24 cellular contexts compared by ENCODE assay signal in genomic region chr17:22461460-22462145, GRCh38.
"Had no signal": no experiment of that assay in that cellular context is flagged by ENCODE, and none has a peak within 500 bp of the region (broad histone marks: within the 10 kb centered on the region; RNA-seq: fewer than 3 reads in every experiment).

No MANE protein-coding gene starts in this region.

- H3K36me3 ChIP-seq: adrenal gland, SJCRH30 had no signal

- H3K36me3 Mint-ChIP-seq: brain had no signal

- DNase-seq: activated CD4-positive, alpha-beta T cell treated with anti-CD3 and anti-CD28 coated beads, Interleukin-2, amount 10 ng/mL, durations not matched to agents 7 days and 5 days; activated CD4-positive, alpha-beta T cell treated with anti-CD3 and anti-CD28 coated beads, Interleukin-2, amount 50 U/mL, for 48 hours; activated CD8-positive, alpha-beta T cell treated with anti-CD3 and anti-CD28 coated beads, Interleukin-2, amount 10 ng/mL, durations not matched to agents 7 days and 5 days; activated gamma-delta T cell treated with Interleukin-2 at 50 U/mL for 16 hours; activated naive CD4-positive, alpha-beta T cell treated with anti-CD3 and anti-CD28 coated beads for 36 hours; activated T-cell treated with anti-CD3 and anti-CD28 coated beads, Interleukin-2, amount 50 U/mL, for 24 hours; adrenal gland; anterior cingulate cortex; caudate nucleus; cerebellar nuclear complex; NCI-H1105; NCI-H1417 treated with DMSO at 0.1 percent for 48 hours; NCI-H2029; NCI-H510A; NCI-H526; NCI-H748 treated with DMSO at 0.1 percent for 48 hours; NK-92 treated with Interleukin-12 subunit alpha and Interleukin-12 subunit beta, amount 100 ng/mL, for 24 hours; Right ventricle myocardium superior; SJCRH30 had no signal

- H3K27ac ChIP-seq: adrenal gland, SJCRH30, SK-N-MC had no signal

- H3K27me3 ChIP-seq: adrenal gland had no signal

- ATAC-seq: activated CD8-positive, alpha-beta T cell treated with anti-CD3 and anti-CD28 coated beads, Interleukin-2, amount 10 ng/mL, durations not matched to agents 7 days and 5 days; activated naive CD4-positive, alpha-beta T cell treated with anti-CD3 and anti-CD28 coated beads, Interleukin-2, amount 50 U/mL, for 72 hours had no signal

- H3K27me3 Mint-ChIP-seq: activated CD4-positive, alpha-beta T cell treated with anti-CD3 and anti-CD28 coated beads, Interleukin-2, amount 10 ng/mL, durations not matched to agents 7 days and 5 days; activated T-cell treated with anti-CD3 and anti-CD28 coated beads, Interleukin-2, amount 50 U/mL, for 24 hours; brain had no signal

- H3K27ac Mint-ChIP-seq: activated CD4-positive, alpha-beta T cell treated with anti-CD3 and anti-CD28 coated beads, Interleukin-2, amount 10 ng/mL, durations not matched to agents 7 days and 5 days; activated CD8-positive, alpha-beta T cell treated with anti-CD3 and anti-CD28 coated beads, Interleukin-2, amount 10 ng/mL, durations not matched to agents 7 days and 5 days; activated naive CD4-positive, alpha-beta T cell treated with anti-CD3 and anti-CD28 coated beads for 36 hours; activated T-cell treated with anti-CD3 and anti-CD28 coated beads, Interleukin-2, amount 50 U/mL, for 24 hours; brain; T-helper 1 cell treated with Interleukin-12 subunit alpha and Interleukin-12 subunit beta and Interleukin-4 antibody, amounts not matched to agents 30 μg/mL and 1 μg/mL, for 36 hours; T-helper 2 cell treated with Interferon-gamma antibody and Interleukin-4, amounts not matched to agents 5 μg/mL and 100 μg/mL, for 36 hours had no signal

- H3K4me3 Mint-ChIP-seq: activated CD4-positive, alpha-beta T cell treated with anti-CD3 and anti-CD28 coated beads, Interleukin-2, amount 10 ng/mL, durations not matched to agents 7 days and 5 days; activated CD8-positive, alpha-beta T cell treated with anti-CD3 and anti-CD28 coated beads, Interleukin-2, amount 10 ng/mL, durations not matched to agents 7 days and 5 days; activated naive CD4-positive, alpha-beta T cell treated with anti-CD3 and anti-CD28 coated beads for 36 hours; activated T-cell treated with anti-CD3 and anti-CD28 coated beads, Interleukin-2, amount 50 U/mL, for 24 hours; brain; T-helper 1 cell treated with Interleukin-12 subunit alpha and Interleukin-12 subunit beta and Interleukin-4 antibody, amounts not matched to agents 30 μg/mL and 1 μg/mL, for 36 hours; T-helper 2 cell treated with Interferon-gamma antibody and Interleukin-4, amounts not matched to agents 5 μg/mL and 100 μg/mL, for 36 hours had no signal

- H3K4me1 ChIP-seq: adrenal gland, SJCRH30 had no signal

- H3K4me1 Mint-ChIP-seq: activated CD4-positive, alpha-beta T cell treated with anti-CD3 and anti-CD28 coated beads, Interleukin-2, amount 10 ng/mL, durations not matched to agents 7 days and 5 days; brain had no signal

- H3K9me3 ChIP-seq: adrenal gland, SJCRH30 had no signal

- H3K4me3 ChIP-seq: adrenal gland, SJCRH30, SK-N-MC had no signal
